Comparison of ENCODE assay signal across 20 cellular contexts in the genomic region with DNA sequence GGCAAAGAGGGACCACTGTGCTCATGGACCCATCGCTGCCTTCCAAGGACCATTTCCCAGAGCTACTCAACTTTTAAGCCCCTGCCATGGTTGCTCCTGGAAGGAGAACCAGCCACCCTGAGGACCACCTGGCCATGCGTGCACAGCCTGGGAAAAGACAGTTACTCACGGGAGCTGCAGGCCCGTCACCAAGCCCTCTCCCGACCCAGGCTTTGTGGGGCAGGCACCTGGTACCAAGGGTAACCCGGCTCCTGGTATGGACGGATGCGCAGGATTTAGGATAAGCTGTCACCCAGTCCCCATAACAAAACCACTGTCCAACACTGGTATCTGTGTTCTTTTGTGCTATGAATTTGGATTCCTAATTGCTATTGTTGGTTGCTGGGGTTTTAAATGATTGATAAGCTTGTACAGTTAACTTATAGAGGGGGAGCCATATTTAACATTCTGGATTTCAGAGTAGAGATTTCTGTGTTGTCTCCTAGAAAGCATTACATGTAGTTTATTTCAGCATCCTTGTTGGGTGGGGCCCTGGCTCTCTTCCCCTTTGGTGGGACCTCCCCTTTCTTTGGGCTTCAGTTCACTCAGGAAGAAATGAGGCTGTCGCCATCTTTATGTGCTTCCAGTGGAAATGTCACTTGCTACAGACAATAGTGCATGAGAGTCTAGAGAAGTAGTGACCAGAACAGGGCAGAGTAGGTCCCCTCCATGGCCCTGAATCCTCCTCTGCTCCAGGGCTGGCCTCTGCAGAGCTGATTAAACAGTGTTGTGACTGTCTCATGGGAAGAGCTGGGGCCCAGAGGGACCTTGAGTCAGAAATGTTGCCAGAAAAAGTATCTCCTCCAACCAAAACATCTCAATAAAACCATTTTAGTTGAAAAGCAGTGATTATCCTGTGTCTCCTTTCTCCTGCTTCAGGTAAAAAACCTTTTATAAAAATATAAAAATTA. TPM values are rescaled to one million over a fixed set of nuclear protein-coding genes. Genes with fewer than 3 reads are reported as not detected.
A peak's percentile ranks its signal among the peaks of the same experiment; 100 is the strongest.
DNase-seq lines count a peak whose midpoint lies in the region; ATAC-seq, FAIRE-seq and TF ChIP-seq lines count a peak whose summit lies in the region.
"Had no signal": no experiment of that assay in that cellular context is flagged by ENCODE, and none has a peak within 500 bp of the region (broad histone marks: within the 10 kb centered on the region; RNA-seq: fewer than 3 reads in every experiment).

No MANE protein-coding gene starts in this region.

- no peaks in the 10 kb centered on the region for H3K27me3 ChIP-seq in GM12878 (replicated peaks in 1 of 2; ENCODE audit: control insufficient read depth in 2 of 2, insufficient read depth in 2 of 2, low read length in 1 of 2)
- no peaks in the 10 kb centered on the region for H3K27me3 ChIP-seq in neuronal stem cell (ENCODE audit: control insufficient read depth in 3 of 3, insufficient read depth in 3 of 3, low read depth in 1 of 3, low read length in 3 of 3)
- H3K27me3 ChIP-seq: gastrocnemius medialis had no signal

- H2AFZ ChIP-seq in GM12878 (ENCODE audit: control insufficient read depth, low read depth, low read length) (no peak overlapping the region), neuronal stem cell (ENCODE audit: low read length) (no peak overlapping the region)

- no peaks in the 10 kb centered on the region for H4K20me1 ChIP-seq in GM12878 (ENCODE audit: control insufficient read depth, insufficient read depth)

- H3K9ac ChIP-seq in GM12878 (ENCODE audit: control insufficient read depth, insufficient read depth, low read length) (no peak overlapping the region; the same call in 1 of the 2 replicates), neuronal stem cell (ENCODE audit: low read depth, low read length, poor library complexity) (peak overlapping the region; percentile 0)

- SMC1A ChIA-PET in GM12878 (lab: Charles Lee; ENCODE audit: uncharacterized antibody, unreplicated experiment), result interaction anchor here (0.5 to 3.3 kb wide), 9 partner anchors 11 to 49 kb away, joined by 3 to 30 read pairs (median 5); partner anchors contain the start of gene LAT2

- in situ Hi-C loops in GM12878 (cut with MboI), result no loop called here

- no peak overlapping the region for H3K4ac ChIP-seq in neuronal stem cell (ENCODE audit: low read length)

- peak; percentile 78 for TF ChIP-seq POLR2A in GM12878 (IDR thresholded peaks at IDR 0.05; ENCODE audit: low read depth, low read length)

- POLR2A ChIA-PET in GM12878 (lab: Charles Lee), result interaction anchor here (0.5 to 3.6 kb wide), 9 partner anchors 9 to 229 kb away, joined by 3 to 37 read pairs (median 6); partner anchors contain the start of gene LAT2

- H3K36me3 ChIP-seq in GM12878 (ENCODE audit: control insufficient read depth in 2 of 2, insufficient read depth in 2 of 2, low read length in 1 of 2) (peaks cover 12 to 37% of the 10 kb centered on the region in 2 experiments), neuronal stem cell (replicated peaks in 1 of 2; ENCODE audit: control insufficient read depth in 2 of 2, insufficient read depth in 2 of 2, low read length in 2 of 2) (peaks cover 39 to 82% of the 10 kb centered on the region in 2 donors)

- H3K23ac ChIP-seq in neuronal stem cell (ENCODE audit: low read depth, low read length, poor library complexity), result no peak overlapping the region

- no peak for TF ChIP-seq CTCF in GM12878 (IDR thresholded peaks at IDR 0.05 in 2 of 3, conservative IDR thresholded peaks at IDR 0.05 in 1 of 3; ENCODE audit: control insufficient read depth in 2 of 3, extremely low read depth in 1 of 3, insufficient read depth in 1 of 3, low read depth in 3 of 3, low read length in 3 of 3)

- H3K79me1 ChIP-seq in neuronal stem cell (ENCODE audit: low read depth, low read length), result no peaks in the 10 kb centered on the region

- no peak overlapping the region for H4K91ac ChIP-seq in neuronal stem cell (ENCODE audit: low read depth, low read length, poor library complexity)

- no peak overlapping the region for H2BK5ac ChIP-seq in neuronal stem cell (ENCODE audit: low read length)

- RAD21 ChIA-PET in GM12878 (lab: Charles Lee; ENCODE audit: unreplicated experiment), result interaction anchor here (1.0 to 6.1 kb wide), 4 partner anchors 12 to 22 kb away, joined by 4 to 36 read pairs (median 30); partner anchors contain the start of gene LAT2

- peak overlapping the region; percentile 77 for H3K27ac ChIP-seq in GM12878 (ENCODE audit: control insufficient read depth, insufficient read depth)
- no peak overlapping the region for H3K27ac ChIP-seq in neuronal stem cell (replicated peaks; ENCODE audit: low read length)
- H3K27ac ChIP-seq: gastrocnemius medialis had no signal

- no peak for TF ChIP-seq EP300 in GM12878 (IDR thresholded peaks at IDR 0.05; ENCODE audit: borderline replicate concordance in 1 of 2, control insufficient read depth in 1 of 2, low read depth in 2 of 2, low read length in 2 of 2)

- H3K14ac ChIP-seq in neuronal stem cell (ENCODE audit: low read length), result no peak overlapping the region

- DNase-seq in SKM-1 treated with dmso at 0.1 percent for 144 hours (lab: John Stamatoyannopoulos, UW; ENCODE audit: unreplicated experiment), result peak; percentile 27
- no peak for DNase-seq in SKM-1 (lab: John Stamatoyannopoulos, UW; ENCODE audit: unreplicated experiment)
- DNase-seq in GM19239 (ENCODE audit: insufficient read length, low spot score), result no peak
- no peak for DNase-seq in GM12878 (ENCODE audit: low read depth, low spot score)
- DNase-seq in neuronal stem cell (ENCODE audit: low spot score), result no peak
- DNase-seq in DMS153 treated with DMSO at 0.1 percent for 48 hours (lab: John Stamatoyannopoulos, UW; ENCODE audit: unreplicated experiment), result no peak
- DNase-seq: activated gamma-delta T cell treated with Interleukin-2 at 50 U/mL for 16 hours; anterior cingulate cortex; CD8-positive, alpha-beta memory T cell; gastrocnemius medialis; KBM-7; mesenchymal stem cell; NCI-H446 treated with DMSO at 0.1 percent for 48 hours; nucleus accumbens; PC-3; stimulated activated CD4-positive, alpha-beta T cell treated with anti-CD3 and anti-CD28 coated beads, Interleukin-4, amount 100 ng/mL, for 4 hours; trophoblast cell had no signal

- H3K4me3 ChIP-seq in GM12878, result 0 out of 2 replicates have a peak overlapping the region, but pooled peaks have one; percentile 30
- H3K4me3 ChIP-seq in neuronal stem cell (ENCODE audit: low read length in 2 of 2), result no peak overlapping the region
- H3K4me3 ChIP-seq: gastrocnemius medialis had no signal

- H3K9me3 ChIP-seq in GM12878 (replicated peaks; ENCODE audit: control insufficient read depth, insufficient read depth, low read length), result no peaks in the 10 kb centered on the region; the same call in 2 of the 3 replicates
- H3K9me3 ChIP-seq in neuronal stem cell (replicated peaks in 1 of 2; ENCODE audit: control insufficient read depth in 2 of 2, insufficient read depth in 1 of 2, low read depth in 1 of 2, low read length in 2 of 2), result no peaks in the 10 kb centered on the region
- H3K9me3 ChIP-seq: gastrocnemius medialis had no signal

- TSS peak; percentile 83 for BruUV-seq in GM12878 (replicated peaks; lab: Mats Ljungman, UMichigan)

- intact Hi-C loops in GM12878 (cut with micrococcal nuclease; ENCODE audit: unreplicated experiment), result no loop called here

- no peaks in the 10 kb centered on the region; the same call in 1 of the 2 replicates for H3K79me2 ChIP-seq in GM12878 (ENCODE audit: control insufficient read depth, insufficient read depth, low read length)

- FAIRE-seq in GM19239 (lab: Jason Lieb, UNC), result peak; percentile 37
- FAIRE-seq in GM12878 (lab: Jason Lieb, UNC), result no peak
- FAIRE-seq: A204.1 had no signal

- ATAC-seq in GM12878 (peak; percentile 18), GM21381 (IDR thresholded peaks at IDR 0.05; ENCODE audit: unreplicated experiment) (no peak), HG03095 (IDR thresholded peaks at IDR 0.05; ENCODE audit: unreplicated experiment) (no peak)
- ATAC-seq: gastrocnemius medialis, PC-3 had no signal

- no peak overlapping the region for H2AK5ac ChIP-seq in neuronal stem cell (ENCODE audit: low read depth, low read length)

- H3K4me2 ChIP-seq in GM12878 (ENCODE audit: control insufficient read depth, insufficient read depth) (no peak overlapping the region), neuronal stem cell (ENCODE audit: insufficient read depth, low read length, poor library complexity, severe bottlenecking) (no peak overlapping the region)

- H2BK12ac ChIP-seq in neuronal stem cell (ENCODE audit: low read length), result no peak overlapping the region

- no peak overlapping the region for H3K18ac ChIP-seq in neuronal stem cell (ENCODE audit: low read length)

- H4K8ac ChIP-seq in neuronal stem cell (ENCODE audit: low read depth, low read length), result no peak overlapping the region

- H3K4me1 ChIP-seq in GM12878 (ENCODE audit: control insufficient read depth, insufficient read depth, low read length) (peaks cover 42% of the 10 kb centered on the region), neuronal stem cell (ENCODE audit: control insufficient read depth in 2 of 2, insufficient read depth in 1 of 2, low read depth in 1 of 2, low read length in 2 of 2) (no peaks in the 10 kb centered on the region)
- H3K4me1 ChIP-seq: gastrocnemius medialis had no signal

- CTCF ChIA-PET in GM12878 (lab: Yijun Ruan, JAX), result interaction anchor here (0.9 to 3.6 kb wide), 4 partner anchors 11 to 159 kb away, joined by 3 to 34 read pairs (median 8); partner anchors contain the start of gene LAT2

- WGBS in GM12878 (ENCODE audit: insufficient coverage, insufficient replicate concordance, low lambda C conversion rate, missing lambda C conversion rate), result 64% methylated on average over 9 of the region's 9 CpGs
- WGBS in neuronal stem cell (ENCODE audit: extremely low coverage in 2 of 2, insufficient read length in 2 of 2, insufficient replicate concordance in 1 of 2), 2 donors, result no CpG with 5 or more reads among the region's 9 CpGs

- TF ChIP-seq RAD21 in GM12878 (IDR thresholded peaks at IDR 0.05; ENCODE audit: insufficient read depth, low read depth, low read length), result no peak

- no peak overlapping the region for H2BK120ac ChIP-seq in neuronal stem cell (ENCODE audit: low read depth, low read length)

- no peak overlapping the region for H2BK15ac ChIP-seq in neuronal stem cell (ENCODE audit: low read length)

RNA-seq across cellular contexts. Expression of gene LAT2, which starts 19.4 kb away (rescaled TPM):
- 220 and 226 TPM in 2 replicates for total RNA-seq in GM12878 (2013; cell fraction: nucleolus; rRNA removed)
- total RNA-seq in GM12878 (2014; rRNA removed), result 205 and 218 TPM in 2 replicates
- total RNA-seq in GM12878 (2014; rRNA removed; fragmentation: Illumina TruSeq; extraction: Trizol), result 162 and 166 TPM in 2 replicates
- 217 TPM in 2 replicates for total RNA-seq in GM12878 (2021)
- 90.0 TPM for polyA plus RNA-seq in GM12878 (2011; ENCODE audit: low read depth)
- 124 and 153 TPM in 2 replicates for polyA plus RNA-seq in GM12878 (2011; rRNA removed)
- 144 and 171 TPM in 2 replicates for polyA plus RNA-seq in GM12878 (2011; cell fraction: cytosol; rRNA removed)
- 154 and 158 TPM in 2 replicates for polyA plus RNA-seq in GM12878 (2011; cell fraction: nucleus; rRNA removed)
- polyA plus RNA-seq in GM12878 (2012), result 148 and 154 TPM in 2 replicates
- polyA plus RNA-seq in GM12878 (2014; fragmentation: Illumina TruSeq; extraction: Trizol), result 104 and 177 TPM in 2 replicates
- 10 to 100 TPM; 33.4 to 48.7 TPM for polyA plus RNA-seq in GM12878 (2014; fragmentation: Nextera tagmentation; extraction: Ambion mirVana)
- polyA plus RNA-seq in GM12878 (2014; rRNA removed), result 242 and 276 TPM in 2 replicates
- polyA plus RNA-seq in GM12878 (2016; fragmentation: Nextera tagmentation; extraction: Ambion mirVana), result 100 to 1,000 TPM; 195 to 218 TPM
- polyA minus RNA-seq in GM12878 (2011; rRNA and poly(A)+ RNA removed), result 76.4 and 144 TPM in 2 replicates
- polyA minus RNA-seq in GM12878 (2011; cell fraction: cytosol; rRNA and poly(A)+ RNA removed), result 40.3 and 41.0 TPM in 2 replicates
- 59.7 and 105 TPM in 2 replicates for polyA minus RNA-seq in GM12878 (2011; cell fraction: nucleus; rRNA and poly(A)+ RNA removed)
- 0.03 TPM for polyA plus RNA-seq in neuronal stem cell (2013, experiment 1 of 2)
- 0.10 TPM for polyA plus RNA-seq in neuronal stem cell (2013, experiment 2 of 2)

RNA-seq across cellular contexts. Expression of gene RFC2, which starts 25.0 kb away (rescaled TPM):
- 17.6 and 17.8 TPM in 2 replicates for total RNA-seq in GM12878 (2013; cell fraction: nucleolus; rRNA removed)
- 95.3 and 95.8 TPM in 2 replicates for total RNA-seq in GM12878 (2014; rRNA removed)
- 87.5 and 91.9 TPM in 2 replicates for total RNA-seq in GM12878 (2014; rRNA removed; fragmentation: Illumina TruSeq; extraction: Trizol)
- total RNA-seq in GM12878 (2021), result 73.3 and 73.5 TPM in 2 replicates
- polyA plus RNA-seq in GM12878 (2011; ENCODE audit: low read depth), result 29.8 TPM
- polyA plus RNA-seq in GM12878 (2011; rRNA removed), result 47.0 and 69.3 TPM in 2 replicates
- 67.8 and 85.5 TPM in 2 replicates for polyA plus RNA-seq in GM12878 (2011; cell fraction: cytosol; rRNA removed)
- 18.8 and 27.6 TPM in 2 replicates for polyA plus RNA-seq in GM12878 (2011; cell fraction: nucleus; rRNA removed)
- polyA plus RNA-seq in GM12878 (2012), result 37.5 and 41.6 TPM in 2 replicates
- polyA plus RNA-seq in GM12878 (2014; fragmentation: Illumina TruSeq; extraction: Trizol), result 108 and 121 TPM in 2 replicates
- 10 to 100 TPM; 25.8 to 45.2 TPM for polyA plus RNA-seq in GM12878 (2014; fragmentation: Nextera tagmentation; extraction: Ambion mirVana)
- 89.9 and 92.7 TPM in 2 replicates for polyA plus RNA-seq in GM12878 (2014; rRNA removed)
- 100 to 1,000 TPM; 135 to 145 TPM for polyA plus RNA-seq in GM12878 (2016; fragmentation: Nextera tagmentation; extraction: Ambion mirVana)
- polyA minus RNA-seq in GM12878 (2011; rRNA and poly(A)+ RNA removed), result 85.6 and 92.8 TPM in 2 replicates
- 34.7 and 43.0 TPM in 2 replicates for polyA minus RNA-seq in GM12878 (2011; cell fraction: cytosol; rRNA and poly(A)+ RNA removed)
- polyA minus RNA-seq in GM12878 (2011; cell fraction: nucleus; rRNA and poly(A)+ RNA removed), result 12.7 and 23.5 TPM in 2 replicates
- polyA plus RNA-seq in neuronal stem cell (2013, experiment 1 of 2), result 48.8 TPM
- polyA plus RNA-seq in neuronal stem cell (2013, experiment 2 of 2), result 48.1 TPM

RNA-seq across cellular contexts. Expression of gene EIF4H, which starts 55.1 kb away (rescaled TPM):
- total RNA-seq in GM12878 (2013; cell fraction: nucleolus; rRNA removed), result 153 and 162 TPM in 2 replicates
- total RNA-seq in GM12878 (2014; rRNA removed) (255 and 283 TPM in 2 replicates), GM12878 (2014; rRNA removed; fragmentation: Illumina TruSeq; extraction: Trizol) (241 and 253 TPM in 2 replicates), GM12878 (2021) (320 and 334 TPM in 2 replicates)
- 149 TPM for polyA plus RNA-seq in GM12878 (2011; ENCODE audit: low read depth)
- polyA plus RNA-seq in GM12878 (2011; rRNA removed) (402 and 443 TPM in 2 replicates), GM12878 (2014; fragmentation: Illumina TruSeq; extraction: Trizol) (162 and 253 TPM in 2 replicates), GM12878 (2014; fragmentation: Nextera tagmentation; extraction: Ambion mirVana) (10 to 100 TPM in 1 of 2 experiments, 1 to 10 TPM in 1; 9.9 to 23.8 TPM), GM12878 (2014; rRNA removed) (330 and 336 TPM in 2 replicates), GM12878 (2016; fragmentation: Nextera tagmentation; extraction: Ambion mirVana) (100 to 1,000 TPM; 262 to 286 TPM)
- 430 and 438 TPM in 2 replicates for polyA plus RNA-seq in GM12878 (2011; cell fraction: cytosol; rRNA removed)
- 255 and 292 TPM in 2 replicates for polyA plus RNA-seq in GM12878 (2011; cell fraction: nucleus; rRNA removed)
- polyA plus RNA-seq in GM12878 (2012), result 267 and 268 TPM in 2 replicates
- 256 and 304 TPM in 2 replicates for polyA minus RNA-seq in GM12878 (2011; rRNA and poly(A)+ RNA removed)
- 121 and 139 TPM in 2 replicates for polyA minus RNA-seq in GM12878 (2011; cell fraction: cytosol; rRNA and poly(A)+ RNA removed)
- 67.6 and 79.7 TPM in 2 replicates for polyA minus RNA-seq in GM12878 (2011; cell fraction: nucleus; rRNA and poly(A)+ RNA removed)
- 230 TPM for polyA plus RNA-seq in neuronal stem cell (2013, experiment 1 of 2)
- 234 TPM for polyA plus RNA-seq in neuronal stem cell (2013, experiment 2 of 2)

RNA-seq across cellular contexts. Expression of gene CLIP2, which starts 60.0 kb away (rescaled TPM):
- 143 and 165 TPM in 2 replicates for total RNA-seq in GM12878 (2013; cell fraction: nucleolus; rRNA removed)
- total RNA-seq in GM12878 (2014; rRNA removed), result 22.0 and 26.3 TPM in 2 replicates
- total RNA-seq in GM12878 (2014; rRNA removed; fragmentation: Illumina TruSeq; extraction: Trizol), result 26.9 and 27.4 TPM in 2 replicates
- 52.9 and 56.3 TPM in 2 replicates for total RNA-seq in GM12878 (2021)
- 9.8 TPM for polyA plus RNA-seq in GM12878 (2011; ENCODE audit: low read depth)
- 6.1 and 10.4 TPM in 2 replicates for polyA plus RNA-seq in GM12878 (2011; rRNA removed)
- polyA plus RNA-seq in GM12878 (2011; cell fraction: cytosol; rRNA removed), result 14.3 and 15.7 TPM in 2 replicates
- polyA plus RNA-seq in GM12878 (2011; cell fraction: nucleus; rRNA removed), result 17.4 and 26.9 TPM in 2 replicates
- polyA plus RNA-seq in GM12878 (2012), result 29.2 and 33.1 TPM in 2 replicates
- 5.0 and 23.2 TPM in 2 replicates for polyA plus RNA-seq in GM12878 (2014; fragmentation: Illumina TruSeq; extraction: Trizol)
- polyA plus RNA-seq in GM12878 (2014; fragmentation: Nextera tagmentation; extraction: Ambion mirVana), result under 1 TPM; 0.26 to 0.82 TPM
- 23.3 and 28.8 TPM in 2 replicates for polyA plus RNA-seq in GM12878 (2014; rRNA removed)
- polyA plus RNA-seq in GM12878 (2016; fragmentation: Nextera tagmentation; extraction: Ambion mirVana), result 10 to 100 TPM; 14.8 to 18.9 TPM
- polyA minus RNA-seq in GM12878 (2011; rRNA and poly(A)+ RNA removed), result 15.9 and 30.9 TPM in 2 replicates
- polyA minus RNA-seq in GM12878 (2011; cell fraction: cytosol; rRNA and poly(A)+ RNA removed), result 18.5 and 19.4 TPM in 2 replicates
- polyA minus RNA-seq in GM12878 (2011; cell fraction: nucleus; rRNA and poly(A)+ RNA removed), result 16.9 and 27.1 TPM in 2 replicates
- 20.1 TPM for polyA plus RNA-seq in neuronal stem cell (2013, experiment 1 of 2)
- polyA plus RNA-seq in neuronal stem cell (2013, experiment 2 of 2), result 18.7 TPM
